In genomic region chr1:101293461-101294045, GRCh38 we compare ENCODE assay signal across 8 cellular contexts. TPM values are rescaled to one million over a fixed set of nuclear protein-coding genes. Genes with fewer than 3 reads are reported as not detected.
DNase-seq lines count a peak whose midpoint lies in the region; ATAC-seq, FAIRE-seq and TF ChIP-seq lines count a peak whose summit lies in the region.

No MANE protein-coding gene starts in this region.

- H3K23ac ChIP-seq in H1 (ENCODE audit: insufficient read length): no peak overlapping the region

- no peak overlapping the region for H3K56ac ChIP-seq in H1 (replicated peaks; ENCODE audit: insufficient read length, low read depth, low read length)

- no peak overlapping the region for H3K27ac ChIP-seq in H1 (ENCODE audit: low read depth, low read length)

- no peaks in the 10 kb centered on the region for H3K79me1 ChIP-seq in H1 (ENCODE audit: low read depth, low read length)

- no peak overlapping the region for H2BK20ac ChIP-seq in H1 (ENCODE audit: low read length)

- H3K23me2 ChIP-seq in H1 (ENCODE audit: low read depth, low read length): no peaks in the 10 kb centered on the region

- no peak overlapping the region for H4K5ac ChIP-seq in H1 (ENCODE audit: insufficient read length, low read depth, low read length)

- no peak for TF ChIP-seq CTCF in HFFc6 (IDR thresholded peaks at IDR 0.05)
- TF ChIP-seq CTCF in H1 (IDR thresholded peaks at IDR 0.05; ENCODE audit: control extremely low read depth in 1 of 3, insufficient read depth in 1 of 3, low read depth in 1 of 3, low read length in 3 of 3): no peak

- TF ChIP-seq RAD21 in H1 (IDR thresholded peaks at IDR 0.05 in 1 of 2, conservative IDR thresholded peaks at IDR 0.05 in 1 of 2; ENCODE audit: low read depth in 2 of 2, low read length in 2 of 2): no peak

- H3K27ac Mint-ChIP-seq in HFFc6: peak overlapping the region; percentile 43; the same call in 1 of the 2 replicates

- H3K4me1 Mint-ChIP-seq in HFFc6 (ENCODE audit: low read depth): peaks cover 41% of the 10 kb centered on the region

- 87% methylated on average over 4 of the region's 4 CpGs; no CpG with 5 or more reads in 1 of the 2 experiments for WGBS in H1 (ENCODE audit: extremely low coverage in 1 of 2, insufficient coverage in 1 of 2, insufficient read length in 1 of 2, insufficient replicate concordance in 2 of 2, low coverage in 1 of 2, low lambda C conversion rate in 2 of 2, missing lambda C conversion rate in 1 of 2), 2 experiments

- FAIRE-seq in RCC 7860 (lab: Jason Lieb, UNC): peak; percentile 93
- no peak for FAIRE-seq in H1 (lab: Jason Lieb, UNC)

- TF ChIP-seq POLR2A in GM18505 (IDR thresholded peaks at IDR 0.05; ENCODE audit: borderline replicate concordance, extremely low read depth, insufficient read depth, insufficient read length) (peak; percentile 24), H1 (IDR thresholded peaks at IDR 0.05; ENCODE audit: control extremely low read depth in 1 of 2, low read depth in 2 of 2, low read length in 2 of 2) (no peak)

- no peak overlapping the region for H3K4ac ChIP-seq in H1 (replicated peaks; ENCODE audit: insufficient read length, low read depth, low read length)

- no peak overlapping the region for H3K4me3 ChIP-seq in H1 (ENCODE audit: extremely low read depth in 1 of 4, insufficient read depth in 2 of 4, low read depth in 3 of 4, low read length in 4 of 4)
- no peak overlapping the region for H3K4me3 ChIP-seq in H7 (ENCODE audit: insufficient read depth, low read depth, low read length)

- no peaks in the 10 kb centered on the region for H3K36me3 Mint-ChIP-seq in HFFc6 (ENCODE audit: low read depth)

- peak overlapping the region; percentile 48 for H3K4me3 Mint-ChIP-seq in HFFc6

- H2AFZ ChIP-seq in H1 (ENCODE audit: low read length): peak overlapping the region; percentile 76; the same call in 1 of the 2 replicates

- H3K27me3 ChIP-seq in H1 (replicated peaks in 1 of 4; ENCODE audit: control insufficient read depth in 3 of 4, extremely low read depth in 1 of 4, insufficient read depth in 3 of 4, low read length in 3 of 4): no peaks in the 10 kb centered on the region
- H3K27me3 ChIP-seq in H7 (ENCODE audit: control insufficient read depth, insufficient read depth, low read length): no peaks in the 10 kb centered on the region

- DNase-seq in HFFc6 (peak; percentile 54), RCC 7860 (ENCODE audit: low spot score) (peak; percentile 86), H1 (ENCODE audit: low read depth in 1 of 2, low spot score in 2 of 2) (no peak), H7 (no peak), NCI-H2227 treated with DMSO at 0.1 percent for 48 hours (lab: John Stamatoyannopoulos, UW) (no peak), NCI-H2081 (lab: John Stamatoyannopoulos, UW) (no peak), DMS79 treated with DMSO at 0.1 percent for 48 hours (lab: John Stamatoyannopoulos, UW) (no peak)

- no peaks in the 10 kb centered on the region for H3K79me2 ChIP-seq in H1 (ENCODE audit: control insufficient read depth in 1 of 2, insufficient read depth in 2 of 2, low read length in 2 of 2)

- no peak overlapping the region for H2BK12ac ChIP-seq in H1 (ENCODE audit: low read depth, low read length)

- no peak overlapping the region for H3K9ac ChIP-seq in H1 (replicated peaks in 1 of 4; ENCODE audit: extremely low read depth in 1 of 4, low read depth in 3 of 4, low read length in 3 of 4)

- H3K27me3 Mint-ChIP-seq in HFFc6 (ENCODE audit: insufficient read depth): peaks cover 3% of the 10 kb centered on the region; the same call in 1 of the 2 replicates

- POLR2A ChIA-PET in H1 (lab: Charles Lee; ENCODE audit: partially characterized antibody): interaction anchor here (0.6 kb wide), 1 partner anchor 274 kb away, joined by 3 read pairs; no protein-coding TSS in a partner anchor

- H3K36me3 ChIP-seq in H1 (ENCODE audit: control insufficient read depth in 2 of 4, insufficient read depth in 4 of 4, low read length in 3 of 4) (no peaks in the 10 kb centered on the region), H7 (replicated peaks; ENCODE audit: control insufficient read depth, insufficient read depth, low read length) (no peaks in the 10 kb centered on the region)

- no peak overlapping the region for H3K14ac ChIP-seq in H1 (ENCODE audit: insufficient read length)

- peaks cover 0 to 4% (median 0%) of the 10 kb centered on the region in 4 experiments; a peak in 1 of 7 replicates for H3K4me1 ChIP-seq in H1 (replicated peaks in 1 of 4; ENCODE audit: control insufficient read depth in 3 of 4, insufficient read depth in 4 of 4, low read length in 3 of 4)

- H3K4me2 ChIP-seq in H1 (ENCODE audit: insufficient read depth in 1 of 2, low read depth in 2 of 2, low read length in 2 of 2): no peak overlapping the region

- H2AK5ac ChIP-seq in H1 (ENCODE audit: low read depth, low read length): no peak overlapping the region

- H3K9me3 Mint-ChIP-seq in HFFc6: no peaks in the 10 kb centered on the region

- H4K91ac ChIP-seq in H1 (replicated peaks; ENCODE audit: insufficient read length, low read length): no peak overlapping the region

- no peak overlapping the region for H2BK120ac ChIP-seq in H1 (replicated peaks; ENCODE audit: low read depth, low read length)

- H4K8ac ChIP-seq in H1 (ENCODE audit: extremely low read depth, insufficient read depth, low read length): no peak overlapping the region

- peak; percentile 52 for ATAC-seq in GM18505 (IDR thresholded peaks at IDR 0.05; ENCODE audit: unreplicated experiment)

- H3K9me3 ChIP-seq in H1 (ENCODE audit: insufficient read depth in 2 of 2, low read depth in 1 of 2, low read length in 1 of 2): no peaks in the 10 kb centered on the region

- TF ChIP-seq EP300 in H1 (IDR thresholded peaks at IDR 0.05; ENCODE audit: borderline replicate concordance in 1 of 2, low read depth in 2 of 2, low read length in 2 of 2): no peak

- H2BK15ac ChIP-seq in H1 (ENCODE audit: low read length): no peak overlapping the region

- CTCF ChIA-PET in H1 (lab: Charles Lee; ENCODE audit: partially characterized antibody): interaction anchor here (0.6 to 3.2 kb wide), 10 partner anchors 11 to 319 kb away, joined by 3 to 15 read pairs (median 4); no protein-coding TSS in a partner anchor

- H2BK5ac ChIP-seq in H1 (ENCODE audit: low read depth, low read length): no peak overlapping the region

- no peaks in the 10 kb centered on the region for H4K20me1 ChIP-seq in H1 (replicated peaks in 1 of 2; ENCODE audit: control insufficient read depth in 1 of 2, insufficient read depth in 2 of 2, low read length in 2 of 2)

- no peak overlapping the region for H3K18ac ChIP-seq in H1 (ENCODE audit: extremely low read depth, low read length)

TF ChIP-seq in H1, 55 proteins besides CTCF, POLR2A, EP300 and RAD21:
- TF ChIP-seq KDM4A (IDR thresholded peaks at IDR 0.05; ENCODE audit: low read depth, low read length, severe bottlenecking): no peak
- 0 out of 2 replicates have a peak, but pooled peaks have one; percentile 25 for TF ChIP-seq JUND (IDR thresholded peaks at IDR 0.05; ENCODE audit: low read length)

RNA-seq across cellular contexts. Expression of gene S1PR1, which starts 56.7 kb away (rescaled TPM):
- total RNA-seq in HFFc6 (2021; fragmentation: NEBNext Ultra II Directional; extraction: Animal tissue kit (Norgen Biotek cat#: 25700)): 10 to 100 TPM in 2 of 6 experiments, 1 to 10 TPM in 4; 6.0 to 10.2 (median 8.9) TPM
- 3.1 and 3.5 TPM in 2 replicates for total RNA-seq in H1 (2021; fragmentation: NEBNext Ultra II Directional; extraction: Animal tissue kit (Norgen Biotek cat#: 25700))
- polyA plus RNA-seq in H1 (2011; rRNA removed): 4.7 and 5.5 TPM in 2 replicates
- 3.7 TPM for polyA plus RNA-seq in H1 (2011; cell fraction: cytosol; rRNA removed)
- 6.2 TPM for polyA plus RNA-seq in H1 (2011; cell fraction: nucleus; rRNA removed)
- 2.0 to 3.5 TPM (median 2.6 TPM) in 4 replicates for polyA plus RNA-seq in H1 (2012, experiment 1 of 2)
- polyA plus RNA-seq in H1 (2012, experiment 2 of 2): 1.3 TPM
- polyA plus RNA-seq in H1 (2013, experiment 1 of 2): 3.3 TPM
- polyA plus RNA-seq in H1 (2013, experiment 2 of 2): 3.7 TPM
- polyA minus RNA-seq in H1 (2011; rRNA and poly(A)+ RNA removed): 6.7 and 8.4 TPM in 2 replicates
- 3.3 TPM for polyA minus RNA-seq in H1 (2011; cell fraction: cytosol; rRNA and poly(A)+ RNA removed)
- polyA minus RNA-seq in H1 (2011; cell fraction: nucleus; rRNA and poly(A)+ RNA removed): 10.8 TPM
- 0.62 and 2.4 TPM in 2 replicates for total RNA-seq in H7 (2014; rRNA removed; shearing (Covaris generic))

Comparison
In these comparisons a context has a peak if more than half of its experiments do, and no peak if none do; other contexts are left out.
1. DNase-seq: peak in HFFc6 (single experiment) and RCC 7860 (single experiment); none in H1 (0 of 2), H7 (single experiment), NCI-H2227 treated with DMSO at 0.1 percent for 48 hours (single experiment), NCI-H2081 (0 of 2) and DMS79 treated with DMSO at 0.1 percent for 48 hours (single experiment).